Comparison of ENCODE assay signal across 9 cellular contexts in the genomic region with DNA sequence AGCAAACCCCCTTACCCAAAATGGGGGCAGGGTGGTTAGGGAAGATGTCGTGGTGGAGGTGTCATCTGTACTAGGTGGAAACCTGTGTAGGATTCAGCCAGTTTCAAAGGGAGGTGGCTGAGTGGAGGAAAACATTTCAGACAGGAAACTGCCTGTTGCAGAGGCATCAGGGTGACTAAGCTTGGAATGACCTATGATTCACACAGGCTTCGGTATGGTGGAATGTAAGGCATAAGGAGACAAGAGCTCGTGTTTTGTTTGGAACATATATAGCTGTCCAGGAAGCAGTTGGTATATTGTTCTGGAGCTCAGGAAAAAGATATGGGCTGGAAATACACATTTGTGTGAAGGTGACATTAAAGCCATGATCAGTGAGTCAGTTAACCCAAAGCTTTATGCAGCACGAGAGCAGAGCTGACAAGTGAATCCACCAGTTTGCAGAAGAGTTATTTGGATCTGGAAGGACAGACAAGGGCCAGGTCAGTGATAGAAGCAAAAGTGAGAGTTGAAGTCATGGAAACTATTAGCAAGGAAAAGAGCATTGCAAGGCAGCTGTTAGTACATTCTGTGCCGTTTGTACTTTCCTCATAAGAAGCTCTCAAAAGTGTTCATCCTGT. TPM values are rescaled to one million over a fixed set of nuclear protein-coding genes. Genes with fewer than 3 reads are reported as not detected.
DNase-seq lines count a peak whose midpoint lies in the region; ATAC-seq and TF ChIP-seq lines count a peak whose summit lies in the region.
"Had no signal": no experiment of that assay in that cellular context is flagged by ENCODE, and none has a peak within 500 bp of the region (broad histone marks: within the 10 kb centered on the region; RNA-seq: fewer than 3 reads in every experiment).

No MANE protein-coding gene starts in this region.

- no peaks in the 10 kb centered on the region for H3K9me3 ChIP-seq in CD8-positive, alpha-beta memory T cell (ENCODE audit: low read length)
- H3K9me3 ChIP-seq in HAP-1 = no peaks in the 10 kb centered on the region

- TF ChIP-seq EP300 in Ishikawa (IDR thresholded peaks at IDR 0.05; ENCODE audit: borderline replicate concordance) = no peak

- no peaks in the 10 kb centered on the region for H3K9me3 Mint-ChIP-seq in central memory CD8-positive, alpha-beta T cell
- no peaks in the 10 kb centered on the region for H3K9me3 Mint-ChIP-seq in CD8-positive, alpha-beta memory T cell
- H3K9me3 Mint-ChIP-seq: activated CD4-positive, alpha-beta T cell treated with anti-CD3 and anti-CD28 coated beads, Interleukin-2, amount 10 ng/mL, durations not matched to agents 7 days and 5 days had no signal

- H3K4me1 ChIP-seq in CD8-positive, alpha-beta memory T cell (ENCODE audit: insufficient read depth, low read length) = no peaks in the 10 kb centered on the region
- peaks cover 4% of the 10 kb centered on the region for H3K4me1 ChIP-seq in HAP-1

- peaks cover 74% of the 10 kb centered on the region for H3K36me3 Mint-ChIP-seq in central memory CD8-positive, alpha-beta T cell (ENCODE audit: insufficient read depth)
- H3K36me3 Mint-ChIP-seq in CD8-positive, alpha-beta memory T cell = peaks cover 4 to 97% (median 22%) of the 10 kb centered on the region in 3 donors

- H3K4me3 ChIP-seq in CD8-positive, alpha-beta memory T cell (ENCODE audit: low read length) = no peak overlapping the region
- no peak overlapping the region for H3K4me3 ChIP-seq in HAP-1

- no peak for ATAC-seq in central memory CD8-positive, alpha-beta T cell (replicated peaks; ENCODE audit: extremely low read depth, poor library complexity, severe bottlenecking)

- peak overlapping the region; percentile 1 for H3K27ac Mint-ChIP-seq in central memory CD8-positive, alpha-beta T cell (ENCODE audit: low read depth)
- peak overlapping the region in 4 of 8 donors; percentile 2 to 55 (median 25) for H3K27ac Mint-ChIP-seq in CD8-positive, alpha-beta memory T cell
- H3K27ac Mint-ChIP-seq: activated CD4-positive, alpha-beta T cell treated with anti-CD3 and anti-CD28 coated beads, Interleukin-2, amount 10 ng/mL, durations not matched to agents 7 days and 5 days had no signal

- no peak for TF ChIP-seq RAD21 in Ishikawa (IDR thresholded peaks at IDR 0.05; ENCODE audit: low read depth)

- POLR2A ChIA-PET in CD8-positive, alpha-beta memory T cell (lab: Charles Lee) = interaction anchor here (1.4 kb wide), 1 partner anchor 12 kb away, joined by 3 read pairs; the partner anchor contains the start of gene UTP25

- H3K27ac ChIP-seq in CD8-positive, alpha-beta memory T cell (ENCODE audit: low read depth, low read length) = no peak overlapping the region

- DNase-seq in AG20443 (ENCODE audit: low spot score) (peak; percentile 91), myocyte (ENCODE audit: low read depth) (peak; percentile 73), amygdala (lab: John Stamatoyannopoulos, UW) (no peak), mesenteric fat pad (ENCODE audit: low spot score) (no peak), HAP-1 (ENCODE audit: low spot score in 2 of 2) (no peak)
- DNase-seq in central memory CD8-positive, alpha-beta T cell (ENCODE audit: low spot score in 2 of 2) = no peak
- DNase-seq in CD8-positive, alpha-beta memory T cell = no peak
- DNase-seq: activated CD4-positive, alpha-beta T cell treated with anti-CD3 and anti-CD28 coated beads, Interleukin-2, amount 10 ng/mL, durations not matched to agents 7 days and 5 days had no signal

- H3K27me3 ChIP-seq in CD8-positive, alpha-beta memory T cell (ENCODE audit: insufficient read depth, low read length, poor library complexity, severe bottlenecking) = no peaks in the 10 kb centered on the region
- no peaks in the 10 kb centered on the region for H3K27me3 ChIP-seq in HAP-1 (ENCODE audit: low read depth)

- peaks cover 87% of the 10 kb centered on the region for H3K36me3 ChIP-seq in CD8-positive, alpha-beta memory T cell (ENCODE audit: insufficient read depth, low read length)
- H3K36me3 ChIP-seq in HAP-1 (replicated peaks) = peaks cover 86% of the 10 kb centered on the region

- no peak overlapping the region for H3K4me3 Mint-ChIP-seq in central memory CD8-positive, alpha-beta T cell
- peak overlapping the region in 1 of 7 donors; percentile 23 for H3K4me3 Mint-ChIP-seq in CD8-positive, alpha-beta memory T cell
- H3K4me3 Mint-ChIP-seq: activated CD4-positive, alpha-beta T cell treated with anti-CD3 and anti-CD28 coated beads, Interleukin-2, amount 10 ng/mL, durations not matched to agents 7 days and 5 days had no signal

- H3K27me3 Mint-ChIP-seq in central memory CD8-positive, alpha-beta T cell = no peaks in the 10 kb centered on the region
- no peaks in the 10 kb centered on the region for H3K27me3 Mint-ChIP-seq in CD8-positive, alpha-beta memory T cell
- H3K27me3 Mint-ChIP-seq: activated CD4-positive, alpha-beta T cell treated with anti-CD3 and anti-CD28 coated beads, Interleukin-2, amount 10 ng/mL, durations not matched to agents 7 days and 5 days had no signal

- in situ Hi-C loops in HAP-1 (cut with MboI; ENCODE audit: low sequenced_read_pairs) = no loop called here

- peaks cover 18% of the 10 kb centered on the region for H3K4me1 Mint-ChIP-seq in central memory CD8-positive, alpha-beta T cell
- H3K4me1 Mint-ChIP-seq in CD8-positive, alpha-beta memory T cell = peaks cover 5 to 11% (median 10%) of the 10 kb centered on the region in 3 donors

- CTCF ChIA-PET in CD8-positive, alpha-beta memory T cell (lab: Charles Lee) = interaction anchor here (1.2 to 1.4 kb wide), 3 partner anchors 12 to 471 kb away, joined by 3 to 5 read pairs (median 3); partner anchors contain the start of gene UTP25

TF ChIP-seq in Ishikawa, 13 proteins besides CTCF, POLR2A, EP300 and RAD21:
- TF ChIP-seq TEAD4 (IDR thresholded peaks at IDR 0.05) = peak; percentile 31; the same call in 1 of the 2 replicates
- no peak for TF ChIP-seq MAX (IDR thresholded peaks at IDR 0.05)

RNA-seq across cellular contexts. Expression of gene UTP25, which starts 12.2 kb away (rescaled TPM):
- total RNA-seq in myocyte = 6.7 and 6.8 TPM in 2 replicates
- 4.6 TPM for polyA plus RNA-seq in myocyte (2012)
- total RNA-seq in CD8-positive, alpha-beta memory T cell = 10 to 100 TPM; 14.9 to 15.2 TPM
- polyA plus RNA-seq in CD8-positive, alpha-beta memory T cell = 4.9 TPM
- 7.3 TPM for total RNA-seq in mesenteric fat pad

RNA-seq across cellular contexts. Expression of gene IRF6, which starts 34.0 kb away (rescaled TPM):
- total RNA-seq in myocyte (0.53 and 1.2 TPM in 2 replicates), mesenteric fat pad (0.74 TPM)
- polyA plus RNA-seq in myocyte (2012) = 1.2 TPM
- total RNA-seq in CD8-positive, alpha-beta memory T cell = 1 to 10 TPM; 1.2 TPM
- polyA plus RNA-seq in CD8-positive, alpha-beta memory T cell = 1.0 TPM
- total RNA-seq: activated CD4-positive, alpha-beta T cell treated with anti-CD3 and anti-CD28 coated beads, Interleukin-2, amount 10 ng/mL, durations not matched to agents 7 days and 5 days had no signal

RNA-seq across cellular contexts. Expression of gene C1orf74, which starts 55.6 kb away (rescaled TPM):
- 2.6 and 4.1 TPM in 2 replicates for total RNA-seq in myocyte
- 1.9 TPM for polyA plus RNA-seq in myocyte (2012)
- total RNA-seq in CD8-positive, alpha-beta memory T cell = 1 to 10 TPM; 2.2 TPM
- polyA plus RNA-seq in CD8-positive, alpha-beta memory T cell = 0.35 TPM
- total RNA-seq in mesenteric fat pad = 1.2 TPM

Comparison
In these comparisons a context has a peak if more than half of its experiments do, and no peak if none do; other contexts are left out.
1. DNase-seq: peak in AG20443 (single experiment) and myocyte (single experiment); none in central memory CD8-positive, alpha-beta T cell (0 of 2), CD8-positive, alpha-beta memory T cell (0 of 5), amygdala (0 of 56), mesenteric fat pad (single experiment) and HAP-1 (0 of 2).